8 cellular contexts compared by ENCODE assay signal in genomic region chr7:96321670-96322372, GRCh38. TPM values are rescaled to one million over a fixed set of nuclear protein-coding genes. Genes with fewer than 3 reads are reported as not detected.
DNase-seq lines count a peak whose midpoint lies in the region; ATAC-seq and TF ChIP-seq lines count a peak whose summit lies in the region.

TSS of gene SLC25A13 (minus strand) at chr7:96322098. CDS start at chr7:96321956, 142 bp downstream.

- peak; percentile 65 for DNase-seq in AG09319 (ENCODE audit: extremely low read depth, low read depth)
- peak; percentile 87 for DNase-seq in NCI-H460 (ENCODE audit: extremely low read depth, low read depth)
- DNase-seq in activated CD4-positive, alpha-beta T cell treated with anti-CD3 and anti-CD28 coated beads for 4 hours: peak; percentile 43 to 57
- DNase-seq in left colon: peak; percentile 92 to 94
- peak; percentile 22 for DNase-seq in stimulated activated CD4-positive, alpha-beta T cell treated with anti-CD3 and anti-CD28 coated beads, Interleukin-2, amount 100 ng/mL, for 4 hours (ENCODE audit: low read depth)

- peak; percentile 82 for ATAC-seq in GM18907 (IDR thresholded peaks at IDR 0.05; ENCODE audit: unreplicated experiment)
- peak; percentile 65 for ATAC-seq in HG03139 (IDR thresholded peaks at IDR 0.05; ENCODE audit: unreplicated experiment)
- ATAC-seq in left colon: peak; percentile 95

- no peak for TF ChIP-seq CTCF in AG09319 (IDR thresholded peaks at IDR 0.05; ENCODE audit: low read depth, low read length)

- intact Hi-C loops in left colon (cut with DNase I, micrococcal nuclease): no loop called here

- H3K27ac ChIP-seq in cingulate gyrus (ENCODE audit: low read depth, low read length): peak within 1 kb of the TSS; percentile 95

RNA-seq across cellular contexts. Expression of gene SLC25A13, which starts in this region (rescaled TPM):
- total RNA-seq in NCI-H460 (2014; rRNA removed; shearing (Covaris generic)): 38.5 and 39.2 TPM in 2 replicates
- 33.9 and 45.5 TPM in 2 replicates for polyA plus RNA-seq in NCI-H460 (2014; cell fraction: nucleus; rRNA removed)
- 10 to 100 TPM; 42.4 to 73.3 TPM for total RNA-seq in left colon

Comparison
In these comparisons a context has a peak if more than half of its experiments do, and no peak if none do; other contexts are left out.
1. Peak in every context shown above with its lines: DNase-seq, ATAC-seq and H3K27ac ChIP-seq.
2. DNase-seq: peak in every context shown above with its lines; median percentile 93 in left colon; 87 in NCI-H460; 65 in AG09319; 50 in activated CD4-positive, alpha-beta T cell treated with anti-CD3 and anti-CD28 coated beads for 4 hours; 22 in stimulated activated CD4-positive, alpha-beta T cell treated with anti-CD3 and anti-CD28 coated beads, Interleukin-2, amount 100 ng/mL, for 4 hours.